ENCODE assay signal across 15 cellular contexts in genomic region chr1:223709598-223709997, GRCh38. TPM values are rescaled to one million over a fixed set of nuclear protein-coding genes. Genes with fewer than 3 reads are reported as not detected.
DNase-seq lines count a peak whose midpoint lies in the region; TF ChIP-seq lines count a peak whose summit lies in the region.
"Had no signal": no experiment of that assay in that cellular context is flagged by ENCODE, and none has a peak within 500 bp of the region (broad histone marks: within the 10 kb centered on the region; RNA-seq: fewer than 3 reads in every experiment).

No MANE protein-coding gene starts in this region.

- 59 to 62% methylated on average over 3 of the region's 3 CpGs for WGBS in testis, 2 donors

- CTCF ChIA-PET in activated naive CD4-positive, alpha-beta T cell treated with anti-CD3 and anti-CD28 coated beads for 36 hours (lab: Charles Lee): interaction anchor here (1.1 to 3.9 kb wide), 3 partner anchors 13 to 40 kb away, joined by 5 to 37 read pairs (median 15); no protein-coding TSS in a partner anchor

- peaks cover 5% of the 10 kb centered on the region for H3K4me1 ChIP-seq in colonic mucosa
- H3K4me1 ChIP-seq in testis: peaks cover 56% of the 10 kb centered on the region

- in situ Hi-C loops in ACHN (cut with HindIII; ENCODE audit: low pct_ligation_motif_present, low pct_unique_long_range_greater_than_20kb, low sequenced_read_pairs): no loop called here

- TF ChIP-seq POLR2A in testis (IDR thresholded peaks at IDR 0.05): no peak

- H3K4me3 Mint-ChIP-seq in activated naive CD4-positive, alpha-beta T cell treated with anti-CD3 and anti-CD28 coated beads for 36 hours: no peak overlapping the region
- H3K4me3 Mint-ChIP-seq: memory B cell; T-helper 1 cell treated with Interleukin-12 subunit alpha and Interleukin-12 subunit beta and Interleukin-4 antibody, amounts not matched to agents 30 μg/mL and 1 μg/mL, for 36 hours had no signal

- DNase-seq in ACHN (peak; percentile 53), GM12864 (ENCODE audit: low read depth) (no peak), foreskin fibroblast (peak in 1 of 2 donors; percentile 71), colonic mucosa (no peak), testis (no peak), SHP77 treated with DMSO at 0.1 percent for 48 hours (lab: John Stamatoyannopoulos, UW) (no peak)
- DNase-seq in activated naive CD4-positive, alpha-beta T cell treated with anti-CD3 and anti-CD28 coated beads for 36 hours: no peak
- DNase-seq: DMS79, gastrocnemius medialis, NCI-H82 had no signal

- TF ChIP-seq CTCF in GM12864 (IDR thresholded peaks at IDR 0.05; ENCODE audit: low read depth, low read length, missing control alignments): peak; percentile 9
- peak; percentile 37; the same call in 1 of the 2 replicates for TF ChIP-seq CTCF in WI38 (IDR thresholded peaks at IDR 0.05; ENCODE audit: low read depth, low read length)
- TF ChIP-seq CTCF in foreskin fibroblast (IDR thresholded peaks at IDR 0.05; ENCODE audit: low read depth, low read length): peak; percentile 46
- TF ChIP-seq CTCF in colonic mucosa (IDR thresholded peaks at IDR 0.05): no peak
- no peak for TF ChIP-seq CTCF in testis (IDR thresholded peaks at IDR 0.05)

- peaks cover 26% of the 10 kb centered on the region for H3K4me1 Mint-ChIP-seq in activated naive CD4-positive, alpha-beta T cell treated with anti-CD3 and anti-CD28 coated beads for 36 hours (ENCODE audit: low read depth)

- no peaks in the 10 kb centered on the region for H3K27me3 Mint-ChIP-seq in activated naive CD4-positive, alpha-beta T cell treated with anti-CD3 and anti-CD28 coated beads for 36 hours (ENCODE audit: low read depth)
- H3K27me3 Mint-ChIP-seq: memory B cell had no signal

- no peak overlapping the region for H3K9ac ChIP-seq in colonic mucosa (ENCODE audit: low read depth in 2 of 2, low read length in 2 of 2)

- H3K9me3 Mint-ChIP-seq in activated naive CD4-positive, alpha-beta T cell treated with anti-CD3 and anti-CD28 coated beads for 36 hours: no peaks in the 10 kb centered on the region
- H3K9me3 Mint-ChIP-seq: memory B cell; T-helper 1 cell treated with Interleukin-12 subunit alpha and Interleukin-12 subunit beta and Interleukin-4 antibody, amounts not matched to agents 30 μg/mL and 1 μg/mL, for 36 hours had no signal

- H3K4me3 ChIP-seq in GM12864 (ENCODE audit: low read depth, low read length) (no peak overlapping the region), WI38 (ENCODE audit: low read depth, low read length) (no peak overlapping the region), foreskin fibroblast (ENCODE audit: low read depth in 1 of 2, low read length in 2 of 2) (no peak overlapping the region), colonic mucosa (no peak overlapping the region), testis (no peak overlapping the region)
- H3K4me3 ChIP-seq: adrenal gland, gastrocnemius medialis had no signal

- H3K27ac ChIP-seq in colonic mucosa (no peak overlapping the region), testis (peak overlapping the region in 1 of 2 donors; percentile 89)
- H3K27ac ChIP-seq: gastrocnemius medialis had no signal

- H3K9me3 ChIP-seq in colonic mucosa: no peaks in the 10 kb centered on the region
- H3K9me3 ChIP-seq in testis: no peaks in the 10 kb centered on the region
- H3K9me3 ChIP-seq: adrenal gland, gastrocnemius medialis had no signal

- H3K36me3 Mint-ChIP-seq in activated naive CD4-positive, alpha-beta T cell treated with anti-CD3 and anti-CD28 coated beads for 36 hours (ENCODE audit: low read depth): no peaks in the 10 kb centered on the region
- H3K36me3 Mint-ChIP-seq: memory B cell had no signal

- H3K36me3 ChIP-seq in colonic mucosa: no peaks in the 10 kb centered on the region
- no peaks in the 10 kb centered on the region for H3K36me3 ChIP-seq in testis (ENCODE audit: low read depth, missing control alignments)
- H3K36me3 ChIP-seq: adrenal gland, gastrocnemius medialis had no signal

- no peaks in the 10 kb centered on the region for H3K27me3 ChIP-seq in colonic mucosa
- no peaks in the 10 kb centered on the region for H3K27me3 ChIP-seq in testis
- H3K27me3 ChIP-seq: adrenal gland, gastrocnemius medialis had no signal

- H3K27ac Mint-ChIP-seq in activated naive CD4-positive, alpha-beta T cell treated with anti-CD3 and anti-CD28 coated beads for 36 hours: no peak overlapping the region
- H3K27ac Mint-ChIP-seq: T-helper 1 cell treated with Interleukin-12 subunit alpha and Interleukin-12 subunit beta and Interleukin-4 antibody, amounts not matched to agents 30 μg/mL and 1 μg/mL, for 36 hours had no signal

- intact Hi-C loops in colonic mucosa (cut with DNase I) (no loop called here), testis (cut with DNase I; ENCODE audit: low total_unique reads) (no loop called here)
- intact Hi-C loops in activated naive CD4-positive, alpha-beta T cell treated with anti-CD3 and anti-CD28 coated beads for 36 hours (cut with micrococcal nuclease): no loop called here

RNA-seq across cellular contexts. Expression of gene CAPN2, which starts 2.7 kb away (rescaled TPM):
- total RNA-seq in colonic mucosa: 100 to 1,000 TPM; 197 to 323 TPM
- 100 to 1,000 TPM; 174 to 179 TPM for total RNA-seq in testis
- polyA plus RNA-seq in testis (ENCODE audit: insufficient read depth, low read depth, low replicate concordance): 99.0 TPM
- 10 to 100 TPM; 17.0 to 19.5 TPM for total RNA-seq in activated naive CD4-positive, alpha-beta T cell treated with anti-CD3 and anti-CD28 coated beads for 36 hours

RNA-seq across cellular contexts. Expression of gene CAPN8, which starts 44.1 kb away (rescaled TPM):
- total RNA-seq in colonic mucosa (100 to 1,000 TPM in 1 of 2 donors, 10 to 100 TPM in 1; 52.6 to 102 TPM), testis (1 to 10 TPM; 1.4 to 3.2 TPM)
- 4.3 TPM for polyA plus RNA-seq in testis (ENCODE audit: insufficient read depth, low read depth, low replicate concordance)
- not detected for total RNA-seq in activated naive CD4-positive, alpha-beta T cell treated with anti-CD3 and anti-CD28 coated beads for 36 hours
- total RNA-seq: LHCN-M2 had no signal

Comparison
In these comparisons a context has a peak if more than half of its experiments do, and no peak if none do; other contexts are left out.
1. CTCF ChIP-seq: peak in GM12864 (single experiment), WI38 (single experiment) and foreskin fibroblast (single experiment); none in colonic mucosa (single experiment) and testis (0 of 3).
2. RNA of gene CAPN2, which starts 2.7 kb away (total RNA-seq): 197 to 323 TPM in colonic mucosa and 174 to 179 TPM in testis; 17.0 to 19.5 TPM in activated naive CD4-positive, alpha-beta T cell treated with anti-CD3 and anti-CD28 coated beads for 36 hours; every median in the first group is over 4 times any median in the second.
3. RNA of gene CAPN8, which starts 44.1 kb away (total RNA-seq): 52.6 to 102 TPM in colonic mucosa; 1.4 to 3.2 TPM in testis and not detected in activated naive CD4-positive, alpha-beta T cell treated with anti-CD3 and anti-CD28 coated beads for 36 hours; every median in the first group is over 10 times any median in the second.